In genomic region chr17:27575100-27575911, GRCh38 we compare ENCODE assay signal across 1 cellular context.
TF ChIP-seq lines count a peak whose summit lies in the region.

No MANE protein-coding gene starts in this region.

TF ChIP-seq in K562, 482 proteins besides CTCF, POLR2A, EP300 and RAD21 (continued from another document and continues in another):
- TF ChIP-seq PHF21A (IDR thresholded peaks at IDR 0.05; ENCODE audit: borderline replicate concordance, low read depth) (no peak), FOXP4 (CRISPR knock-in tag; IDR thresholded peaks at IDR 0.05; ENCODE audit: borderline replicate concordance) (no peak), CBX2 (IDR thresholded peaks at IDR 0.05; ENCODE audit: insufficient read depth, low read length, poor library complexity, severe bottlenecking) (no peak), BMI1 (IDR thresholded peaks at IDR 0.05; ENCODE audit: low read length) (no peak), GTF2B (IDR thresholded peaks at IDR 0.05; ENCODE audit: extremely low read depth, insufficient read length) (peak; percentile 22), EHMT2 (IDR thresholded peaks at IDR 0.05) (peak; percentile 44; the same call in 1 of the 2 replicates), MNT (conservative IDR thresholded peaks at IDR 0.05) (0 out of 4 replicates have a peak, but pooled peaks of 1 of the 2 experiments have one; percentile 14), DMBX1 (CRISPR knock-in tag; IDR thresholded peaks at IDR 0.05; ENCODE audit: borderline replicate concordance) (peak; percentile 99), RNF2 (IDR thresholded peaks at IDR 0.05) (no peak), ZNF696 (CRISPR knock-in tag; conservative IDR thresholded peaks at IDR 0.05) (peak; percentile 80), GTF2E2 (tag; IDR thresholded peaks at IDR 0.05) (no peak), PHB2 (IDR thresholded peaks at IDR 0.05; ENCODE audit: low read depth) (no peak), ZNF449 (CRISPR knock-in tag; IDR thresholded peaks at IDR 0.05) (peak; percentile 96), NFE2 (IDR thresholded peaks at IDR 0.05; ENCODE audit: low read depth) (no peak), KLF13 (tag; IDR thresholded peaks at IDR 0.05; ENCODE audit: borderline replicate concordance, low read depth) (peak; percentile 65; the same call in 1 of the 2 replicates), NCOA6 (IDR thresholded peaks at IDR 0.05) (no peak), JUNB (CRISPR knock-in tag; conservative IDR thresholded peaks at IDR 0.05) (no peak), TRIM28 (IDR thresholded peaks at IDR 0.05) (no peak), PREB (CRISPR knock-in tag; IDR thresholded peaks at IDR 0.05) (no peak), FOXO4 (CRISPR knock-in tag; IDR thresholded peaks at IDR 0.05) (peak; percentile 93), ZNF830 (CRISPR knock-in tag; IDR thresholded peaks at IDR 0.05) (0 out of 2 replicates have a peak, but pooled peaks have one; percentile 62), MLX (CRISPR knock-in tag; conservative IDR thresholded peaks at IDR 0.05) (no peak), FOXA1 (IDR thresholded peaks at IDR 0.05; ENCODE audit: borderline replicate concordance) (no peak), RREB1 (CRISPR knock-in tag; IDR thresholded peaks at IDR 0.05) (peak; percentile 97), IRF9 (tag; IDR thresholded peaks at IDR 0.05) (peak; percentile 93), MCM2 (IDR thresholded peaks at IDR 0.05; ENCODE audit: low read depth) (no peak), MCM3 (IDR thresholded peaks at IDR 0.05) (no peak), L3MBTL2 (IDR thresholded peaks at IDR 0.05) (0 out of 2 replicates have a peak, but pooled peaks have one; percentile 8), NEUROD1 (IDR thresholded peaks at IDR 0.05; ENCODE audit: borderline replicate concordance, low read depth, low read length, partially characterized antibody) (no peak), PCBP2 (IDR thresholded peaks at IDR 0.05; ENCODE audit: low read depth, low read length, poor library complexity, severe bottlenecking) (no peak), RCOR1 (IDR thresholded peaks at IDR 0.05; ENCODE audit: borderline replicate concordance in 1 of 2, low read depth in 2 of 2, low read length in 2 of 2) (no peak), PHTF2 (CRISPR knock-in tag; IDR thresholded peaks at IDR 0.05) (0 out of 2 replicates have a peak, but pooled peaks have one; percentile 10), FOXM1 (IDR thresholded peaks at IDR 0.05; ENCODE audit: low read depth) (no peak), FOXM1 (CRISPR knock-in tag; IDR thresholded peaks at IDR 0.05; ENCODE audit: low read depth) (no peak), MYNN (IDR thresholded peaks at IDR 0.05) (no peak), MYNN (CRISPR knock-in tag; IDR thresholded peaks at IDR 0.05) (no peak), POLR3A (IDR thresholded peaks at IDR 0.05; ENCODE audit: borderline replicate concordance, extremely low read depth, insufficient read depth, insufficient read length) (no peak), RFX5 (IDR thresholded peaks at IDR 0.05; ENCODE audit: low read depth, low read length) (no peak), ZHX1 (conservative IDR thresholded peaks at IDR 0.05; ENCODE audit: low read length) (no peak), SREBF2 (CRISPR knock-in tag; IDR thresholded peaks at IDR 0.05) (no peak), SMARCC2 (IDR thresholded peaks at IDR 0.05; ENCODE audit: low read depth) (no peak), ZNF124 (CRISPR knock-in tag; IDR thresholded peaks at IDR 0.05) (no peak), NCOA1 (IDR thresholded peaks at IDR 0.05; ENCODE audit: low read depth) (no peak), KLF10 (CRISPR knock-in tag; IDR thresholded peaks at IDR 0.05) (no peak), HIVEP1 (CRISPR knock-in tag; IDR thresholded peaks at IDR 0.05) (peak; percentile 97)
